In the genomic region with DNA sequence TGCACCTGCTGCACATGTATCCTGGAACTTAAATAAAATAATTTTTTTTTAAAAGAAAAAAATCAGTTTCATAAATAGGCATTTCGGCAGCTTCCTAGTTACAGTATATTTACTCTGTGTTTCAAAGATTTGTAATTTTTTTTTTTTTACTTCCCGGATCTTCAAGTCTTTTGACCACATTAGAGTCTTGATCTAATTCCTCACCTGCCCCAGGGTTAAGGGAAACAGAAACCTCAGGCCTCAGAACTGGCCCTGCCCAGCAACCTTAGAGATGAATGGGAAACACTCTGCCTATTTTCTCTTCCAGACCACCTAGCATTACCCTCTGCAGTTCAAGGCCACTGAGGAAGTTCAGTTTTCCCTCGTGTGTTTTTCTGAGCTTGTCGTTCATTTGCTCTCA, we compare ENCODE assay signal across 24 cellular contexts.
"Had no signal": no experiment of that assay in that cellular context is flagged by ENCODE, and none has a peak within 500 bp of the region (broad histone marks: within the 10 kb centered on the region; RNA-seq: fewer than 3 reads in every experiment).

No MANE protein-coding gene starts in this region.

- H3K4me3 ChIP-seq: dorsolateral prefrontal cortex, esophagus muscularis mucosa, hepatocyte, ovary, prostate gland, spleen, thoracic aorta, vagina had no signal

- H3K4me2 ChIP-seq: hepatocyte had no signal

- H3K4me3 Mint-ChIP-seq: activated naive CD8-positive, alpha-beta T cell; activated T-helper 1 cell treated with anti-CD3 and anti-CD28 coated beads, Interleukin-12 subunit alpha, Interleukin-12 subunit beta, Interleukin-2, Interleukin-4 antibody, amounts not matched to agents 30 ng/mL and 10 ng/mL and 1 ng/mL, durations not matched to agents 14 hours and 24 hours and 36 hours; central memory CD8-positive, alpha-beta T cell; natural killer cell treated with Interleukin-12 subunit alpha and Interleukin-12 subunit beta and Interleukin-15 and Interleukin-18, amount 100 ng/mL, for 72 hours; type B pancreatic cell; WTC11 had no signal

- H3K79me2 ChIP-seq: hepatocyte had no signal

- H2AFZ ChIP-seq: hepatocyte had no signal

- ATAC-seq: left ventricle myocardium superior; natural killer cell treated with Interleukin-12 subunit alpha and Interleukin-12 subunit beta and Interleukin-15 and Interleukin-18, amount 100 ng/mL, for 72 hours had no signal

- H3K4me1 ChIP-seq: esophagus muscularis mucosa, prostate gland, vagina had no signal

- H3K36me3 Mint-ChIP-seq: activated naive CD8-positive, alpha-beta T cell; natural killer cell treated with Interleukin-12 subunit alpha and Interleukin-12 subunit beta and Interleukin-15 and Interleukin-18, amount 100 ng/mL, for 72 hours; type B pancreatic cell; WTC11 had no signal

- H3K27ac ChIP-seq: dorsolateral prefrontal cortex, esophagus muscularis mucosa, hepatocyte, neutrophil, ovary, prostate gland, spleen, thoracic aorta, vagina had no signal

- H3K27ac Mint-ChIP-seq: activated naive CD8-positive, alpha-beta T cell; natural killer cell treated with Interleukin-12 subunit alpha and Interleukin-12 subunit beta and Interleukin-15 and Interleukin-18, amount 100 ng/mL, for 72 hours; type B pancreatic cell; WTC11 had no signal

- H3K9me3 Mint-ChIP-seq: central memory CD8-positive, alpha-beta T cell; type B pancreatic cell; WTC11 had no signal

- H3K36me3 ChIP-seq: esophagus muscularis mucosa, neutrophil, ovary, prostate gland, spleen, thoracic aorta, vagina had no signal

- H3K27me3 Mint-ChIP-seq: central memory CD8-positive, alpha-beta T cell had no signal

- DNase-seq: activated CD4-positive, alpha-beta T cell treated with anti-CD3 and anti-CD28 coated beads, Interleukin-2, amount 50 U/mL, for 48 hours; activated gamma-delta T cell treated with Interleukin-2 at 50 U/mL for 16 hours; dorsolateral prefrontal cortex; glutamatergic neuron; left ventricle myocardium superior; mammary epithelial cell; midbrain; ovary; spleen; stimulated activated CD4-positive, alpha-beta T cell treated with anti-CD3 and anti-CD28 coated beads, Interleukin-4, amount 100 ng/mL, for 1 hour; stimulated activated naive CD4-positive, alpha-beta T cell treated with Interleukin-2 at 50 U/mL for 16 hours; T1000 had no signal

- H3K27me3 ChIP-seq: hepatocyte, neutrophil, ovary, vagina had no signal
